ENCODE assay signal across 1 cellular context in the genomic region with DNA sequence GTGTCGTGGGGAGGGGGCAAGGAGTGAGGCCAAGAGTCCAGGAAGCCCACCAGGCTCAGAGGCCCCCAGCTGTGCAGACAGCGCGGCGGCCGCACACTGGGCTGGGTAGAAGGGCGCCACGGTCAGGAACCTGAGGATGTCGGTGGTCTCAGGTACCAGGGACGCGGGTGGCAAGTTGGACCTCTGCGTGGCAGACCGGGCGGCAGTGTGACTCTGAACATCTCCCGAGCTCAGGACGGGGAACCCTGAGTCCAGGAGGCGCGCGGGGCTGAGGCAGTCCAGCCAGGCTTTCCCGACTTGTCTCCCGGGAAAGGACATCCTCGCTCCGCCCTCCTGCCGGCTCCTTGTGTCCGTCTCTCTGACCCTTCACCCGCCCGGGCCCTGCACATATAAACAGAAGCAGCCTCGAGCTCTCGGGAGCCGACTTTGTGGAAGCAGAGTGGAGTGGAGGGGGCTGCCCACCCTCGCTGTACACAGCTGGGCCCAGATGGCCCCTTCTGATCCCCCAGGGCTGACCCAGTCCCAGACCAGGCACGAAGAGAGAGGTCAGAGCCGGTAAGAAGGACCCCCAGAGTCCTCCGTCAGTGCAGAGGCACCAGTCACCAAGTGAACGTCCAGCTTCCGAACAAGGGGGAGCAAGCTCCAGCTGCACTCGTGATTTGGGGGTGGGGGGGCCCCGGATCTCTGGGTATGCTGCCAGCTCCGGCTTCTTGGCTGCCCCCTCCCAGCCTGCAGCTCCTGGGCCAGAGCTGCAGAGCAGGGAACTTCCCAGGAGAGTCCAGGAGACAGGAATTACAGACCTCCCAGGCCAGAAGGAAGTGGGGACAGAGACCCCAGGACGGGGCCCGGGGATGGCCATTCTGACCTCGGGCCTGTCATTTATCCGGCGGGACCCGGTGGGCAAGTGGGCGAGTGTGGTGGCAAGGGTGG.
TF ChIP-seq lines count a peak whose summit lies in the region.

No MANE protein-coding gene starts in this region.

TF ChIP-seq in SK-N-SH treated with all-trans-retinoic acid at 6 μM for 48 hours, 23 proteins besides CTCF, POLR2A, EP300 and RAD21 (continued from another document):
- TF ChIP-seq, protein P1, sequence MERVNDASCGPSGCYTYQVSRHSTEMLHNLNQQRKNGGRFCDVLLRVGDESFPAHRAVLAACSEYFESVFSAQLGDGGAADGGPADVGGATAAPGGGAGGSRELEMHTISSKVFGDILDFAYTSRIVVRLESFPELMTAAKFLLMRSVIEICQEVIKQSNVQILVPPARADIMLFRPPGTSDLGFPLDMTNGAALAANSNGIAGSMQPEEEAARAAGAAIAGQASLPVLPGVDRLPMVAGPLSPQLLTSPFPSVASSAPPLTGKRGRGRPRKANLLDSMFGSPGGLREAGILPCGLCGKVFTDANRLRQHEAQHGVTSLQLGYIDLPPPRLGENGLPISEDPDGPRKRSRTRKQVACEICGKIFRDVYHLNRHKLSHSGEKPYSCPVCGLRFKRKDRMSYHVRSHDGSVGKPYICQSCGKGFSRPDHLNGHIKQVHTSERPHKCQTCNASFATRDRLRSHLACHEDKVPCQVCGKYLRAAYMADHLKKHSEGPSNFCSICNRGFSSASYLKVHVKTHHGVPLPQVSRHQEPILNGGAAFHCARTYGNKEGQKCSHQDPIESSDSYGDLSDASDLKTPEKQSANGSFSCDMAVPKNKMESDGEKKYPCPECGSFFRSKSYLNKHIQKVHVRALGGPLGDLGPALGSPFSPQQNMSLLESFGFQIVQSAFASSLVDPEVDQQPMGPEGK (CRISPR knock-in tag; IDR thresholded peaks at IDR 0.05; ENCODE audit: borderline replicate concordance) = no peak
- no peak for TF ChIP-seq ZNF8 (CRISPR knock-in tag; IDR thresholded peaks at IDR 0.05)
- no peak for TF ChIP-seq SNAI2 (CRISPR knock-in tag; IDR thresholded peaks at IDR 0.05)
- TF ChIP-seq BACH2 (CRISPR knock-in tag; IDR thresholded peaks at IDR 0.05; ENCODE audit: borderline replicate concordance) = no peak
- TF ChIP-seq TOX (CRISPR knock-in tag; IDR thresholded peaks at IDR 0.05; ENCODE audit: borderline replicate concordance) = no peak
- TF ChIP-seq CSDC2 (CRISPR knock-in tag; IDR thresholded peaks at IDR 0.05) = no peak
- no peak for TF ChIP-seq ZFP3 (CRISPR knock-in tag; IDR thresholded peaks at IDR 0.05)
- TF ChIP-seq, protein P2, sequence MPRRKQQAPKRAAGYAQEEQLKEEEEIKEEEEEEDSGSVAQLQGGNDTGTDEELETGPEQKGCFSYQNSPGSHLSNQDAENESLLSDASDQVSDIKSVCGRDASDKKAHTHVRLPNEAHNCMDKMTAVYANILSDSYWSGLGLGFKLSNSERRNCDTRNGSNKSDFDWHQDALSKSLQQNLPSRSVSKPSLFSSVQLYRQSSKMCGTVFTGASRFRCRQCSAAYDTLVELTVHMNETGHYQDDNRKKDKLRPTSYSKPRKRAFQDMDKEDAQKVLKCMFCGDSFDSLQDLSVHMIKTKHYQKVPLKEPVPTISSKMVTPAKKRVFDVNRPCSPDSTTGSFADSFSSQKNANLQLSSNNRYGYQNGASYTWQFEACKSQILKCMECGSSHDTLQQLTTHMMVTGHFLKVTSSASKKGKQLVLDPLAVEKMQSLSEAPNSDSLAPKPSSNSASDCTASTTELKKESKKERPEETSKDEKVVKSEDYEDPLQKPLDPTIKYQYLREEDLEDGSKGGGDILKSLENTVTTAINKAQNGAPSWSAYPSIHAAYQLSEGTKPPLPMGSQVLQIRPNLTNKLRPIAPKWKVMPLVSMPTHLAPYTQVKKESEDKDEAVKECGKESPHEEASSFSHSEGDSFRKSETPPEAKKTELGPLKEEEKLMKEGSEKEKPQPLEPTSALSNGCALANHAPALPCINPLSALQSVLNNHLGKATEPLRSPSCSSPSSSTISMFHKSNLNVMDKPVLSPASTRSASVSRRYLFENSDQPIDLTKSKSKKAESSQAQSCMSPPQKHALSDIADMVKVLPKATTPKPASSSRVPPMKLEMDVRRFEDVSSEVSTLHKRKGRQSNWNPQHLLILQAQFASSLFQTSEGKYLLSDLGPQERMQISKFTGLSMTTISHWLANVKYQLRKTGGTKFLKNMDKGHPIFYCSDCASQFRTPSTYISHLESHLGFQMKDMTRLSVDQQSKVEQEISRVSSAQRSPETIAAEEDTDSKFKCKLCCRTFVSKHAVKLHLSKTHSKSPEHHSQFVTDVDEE (CRISPR knock-in tag; IDR thresholded peaks at IDR 0.05) = no peak
- no peak for TF ChIP-seq ESRRG (CRISPR knock-in tag; IDR thresholded peaks at IDR 0.05)
- TF ChIP-seq PPARA (CRISPR knock-in tag; IDR thresholded peaks at IDR 0.05; ENCODE audit: borderline replicate concordance) = no peak
- TF ChIP-seq ISL1 (CRISPR knock-in tag; IDR thresholded peaks at IDR 0.05) = no peak
- no peak for TF ChIP-seq ZC3H10 (CRISPR knock-in tag; IDR thresholded peaks at IDR 0.05)
- TF ChIP-seq, protein P3, sequence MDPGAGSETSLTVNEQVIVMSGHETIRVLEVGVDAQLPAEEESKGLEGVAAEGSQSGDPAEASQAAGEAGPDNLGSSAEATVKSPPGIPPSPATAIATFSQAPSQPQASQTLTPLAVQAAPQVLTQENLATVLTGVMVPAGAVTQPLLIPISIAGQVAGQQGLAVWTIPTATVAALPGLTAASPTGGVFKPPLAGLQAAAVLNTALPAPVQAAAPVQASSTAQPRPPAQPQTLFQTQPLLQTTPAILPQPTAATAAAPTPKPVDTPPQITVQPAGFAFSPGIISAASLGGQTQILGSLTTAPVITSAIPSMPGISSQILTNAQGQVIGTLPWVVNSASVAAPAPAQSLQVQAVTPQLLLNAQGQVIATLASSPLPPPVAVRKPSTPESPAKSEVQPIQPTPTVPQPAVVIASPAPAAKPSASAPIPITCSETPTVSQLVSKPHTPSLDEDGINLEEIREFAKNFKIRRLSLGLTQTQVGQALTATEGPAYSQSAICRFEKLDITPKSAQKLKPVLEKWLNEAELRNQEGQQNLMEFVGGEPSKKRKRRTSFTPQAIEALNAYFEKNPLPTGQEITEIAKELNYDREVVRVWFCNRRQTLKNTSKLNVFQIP (CRISPR knock-in tag; IDR thresholded peaks at IDR 0.05; ENCODE audit: borderline replicate concordance, low read depth) = no peak
- no peak for TF ChIP-seq OSR1 (CRISPR knock-in tag; IDR thresholded peaks at IDR 0.05)
- TF ChIP-seq RARB (CRISPR knock-in tag; IDR thresholded peaks at IDR 0.05) = no peak
- TF ChIP-seq, protein P4, sequence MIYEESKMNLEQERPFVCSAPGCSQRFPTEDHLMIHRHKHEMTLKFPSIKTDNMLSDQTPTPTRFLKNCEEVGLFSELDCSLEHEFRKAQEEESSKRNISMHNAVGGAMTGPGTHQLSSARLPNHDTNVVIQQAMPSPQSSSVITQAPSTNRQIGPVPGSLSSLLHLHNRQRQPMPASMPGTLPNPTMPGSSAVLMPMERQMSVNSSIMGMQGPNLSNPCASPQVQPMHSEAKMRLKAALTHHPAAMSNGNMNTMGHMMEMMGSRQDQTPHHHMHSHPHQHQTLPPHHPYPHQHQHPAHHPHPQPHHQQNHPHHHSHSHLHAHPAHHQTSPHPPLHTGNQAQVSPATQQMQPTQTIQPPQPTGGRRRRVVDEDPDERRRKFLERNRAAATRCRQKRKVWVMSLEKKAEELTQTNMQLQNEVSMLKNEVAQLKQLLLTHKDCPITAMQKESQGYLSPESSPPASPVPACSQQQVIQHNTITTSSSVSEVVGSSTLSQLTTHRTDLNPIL (CRISPR knock-in tag; IDR thresholded peaks at IDR 0.05; ENCODE audit: low read depth) = no peak
TF ChIP-seq in SK-N-SH treated with all-trans-retinoic acid at 6 μM for 48 hours: peak in this region for 0.
